ENCODE assay signal across 9 cellular contexts in the genomic region with DNA sequence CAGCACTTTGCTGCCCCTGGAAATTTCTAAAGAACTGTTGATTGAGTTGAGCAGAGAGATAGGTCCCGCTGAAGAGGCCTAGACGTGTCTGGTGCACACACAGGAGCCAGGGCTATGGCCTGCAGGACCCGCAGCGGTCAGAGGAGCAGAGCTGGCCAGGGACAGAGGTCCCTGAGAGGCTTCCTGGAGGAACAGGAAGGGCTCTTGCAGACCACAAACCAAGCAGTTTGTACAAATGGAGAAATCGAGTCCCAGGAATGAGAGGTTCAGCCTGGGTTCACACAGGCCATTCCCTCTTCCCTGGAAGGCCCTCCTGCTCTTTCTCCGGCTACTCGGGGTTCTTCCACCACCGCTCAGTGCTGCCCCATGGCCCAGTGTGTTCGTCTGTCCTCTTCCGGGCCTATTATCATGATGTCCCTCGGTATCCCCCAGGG. TPM values are rescaled to one million over a fixed set of nuclear protein-coding genes. Genes with fewer than 3 reads are reported as not detected.
DNase-seq lines count a peak whose midpoint lies in the region; ATAC-seq and TF ChIP-seq lines count a peak whose summit lies in the region.
"Had no signal": no experiment of that assay in that cellular context is flagged by ENCODE, and none has a peak within 500 bp of the region (broad histone marks: within the 10 kb centered on the region; RNA-seq: fewer than 3 reads in every experiment).

No MANE protein-coding gene starts in this region.

- peaks cover 8% of the 10 kb centered on the region for H3K27me3 Mint-ChIP-seq in activated naive CD4-positive, alpha-beta T cell treated with anti-CD3 and anti-CD28 coated beads, Interleukin-2, amount 50 U/mL, for 24 hours
- H3K27me3 Mint-ChIP-seq in brain = peaks cover 12% of the 10 kb centered on the region

- no peaks in the 10 kb centered on the region for H3K27me3 ChIP-seq in mucosa of rectum (ENCODE audit: control insufficient read depth in 2 of 2, insufficient read depth in 2 of 2, low read length in 2 of 2)
- no peaks in the 10 kb centered on the region for H3K27me3 ChIP-seq in transverse colon

- no peak overlapping the region for H3K27ac Mint-ChIP-seq in activated naive CD4-positive, alpha-beta T cell treated with anti-CD3 and anti-CD28 coated beads, Interleukin-2, amount 50 U/mL, for 24 hours
- peak overlapping the region in 4 of 5 experiments; percentile 91 to 96 (median 96) for H3K27ac Mint-ChIP-seq in brain

- TF ChIP-seq EP300 in transverse colon (IDR thresholded peaks at IDR 0.05; ENCODE audit: low read depth) = no peak

- ATAC-seq in HG02870 (IDR thresholded peaks at IDR 0.05; ENCODE audit: unreplicated experiment) = no peak

- no peak for TF ChIP-seq POLR2A in transverse colon (IDR thresholded peaks at IDR 0.05)

- H3K9me3 ChIP-seq in mucosa of rectum (ENCODE audit: control insufficient read depth in 2 of 2, low read length in 2 of 2) (no peaks in the 10 kb centered on the region), transverse colon (no peaks in the 10 kb centered on the region)

- TF ChIP-seq CTCF in brain (conservative IDR thresholded peaks at IDR 0.05) (no peak), transverse colon (IDR thresholded peaks at IDR 0.05) (no peak)

- H3K36me3 ChIP-seq in mucosa of rectum (ENCODE audit: control insufficient read depth in 2 of 2, insufficient read depth in 2 of 2, low read length in 2 of 2) (no peaks in the 10 kb centered on the region), transverse colon (no peaks in the 10 kb centered on the region)

- intact Hi-C loops in transverse colon (cut with DNase I; ENCODE audit: low total_unique reads) = no loop called here

- no peaks in the 10 kb centered on the region for H3K36me3 Mint-ChIP-seq in activated naive CD4-positive, alpha-beta T cell treated with anti-CD3 and anti-CD28 coated beads, Interleukin-2, amount 50 U/mL, for 24 hours
- no peaks in the 10 kb centered on the region for H3K36me3 Mint-ChIP-seq in brain

- H3K9ac ChIP-seq in mucosa of rectum (ENCODE audit: low read depth in 1 of 2, low read length in 2 of 2) = peak overlapping the region; percentile 32 to 73

- no peak for DNase-seq in activated naive CD4-positive, alpha-beta T cell treated with Interleukin-2 at 50 U/mL for 16 hours
- DNase-seq in transverse colon (no peak), NCI-H226 (no peak), KBM-7 (no peak)
- DNase-seq: OCI-M1 had no signal

- peaks cover 12 to 21% of the 10 kb centered on the region in 2 donors for H3K4me1 ChIP-seq in mucosa of rectum (ENCODE audit: control insufficient read depth in 2 of 2, insufficient read depth in 2 of 2, low read length in 2 of 2)
- H3K4me1 ChIP-seq in transverse colon = peaks cover 14 to 28% (median 18%) of the 10 kb centered on the region in 4 donors

- in situ Hi-C loops in transverse colon (cut with MboI; ENCODE audit: low pct_ligation_motif_present in 1 of 4, low pct_unique_long_range_greater_than_20kb in 1 of 4, low sequenced_read_pairs in 3 of 4) = no loop called here
- in situ Hi-C loops in KBM-7 (cut with MboI; ENCODE audit: low pct_unique_long_range_greater_than_20kb, low sequenced_read_pairs) = no loop called here

- no peaks in the 10 kb centered on the region for H3K9me3 Mint-ChIP-seq in activated naive CD4-positive, alpha-beta T cell treated with anti-CD3 and anti-CD28 coated beads, Interleukin-2, amount 50 U/mL, for 24 hours
- no peaks in the 10 kb centered on the region for H3K9me3 Mint-ChIP-seq in brain

- peaks cover 4% of the 10 kb centered on the region for H3K4me1 Mint-ChIP-seq in activated naive CD4-positive, alpha-beta T cell treated with anti-CD3 and anti-CD28 coated beads, Interleukin-2, amount 50 U/mL, for 24 hours
- peaks cover 46% of the 10 kb centered on the region for H3K4me1 Mint-ChIP-seq in brain

- whole genome bisulfite sequencing in transverse colon (ENCODE audit: low coverage in 1 of 2), 2 donors = 89 to 98% methylated on average over 11 of the region's 11 CpGs

- peak overlapping the region; percentile 77 to 83 for H3K27ac ChIP-seq in mucosa of rectum (ENCODE audit: low read depth in 2 of 2, low read length in 2 of 2)
- peak overlapping the region; percentile 88 to 90 (median 90) for H3K27ac ChIP-seq in transverse colon

- peak overlapping the region; percentile 90 for H3K4me3 Mint-ChIP-seq in activated naive CD4-positive, alpha-beta T cell treated with anti-CD3 and anti-CD28 coated beads, Interleukin-2, amount 50 U/mL, for 24 hours
- H3K4me3 Mint-ChIP-seq in brain = peak overlapping the region; percentile 89 to 96 (median 90)

- peak overlapping the region; percentile 66 to 84 for H3K4me3 ChIP-seq in mucosa of rectum (ENCODE audit: low read length in 2 of 2)
- peak overlapping the region in 1 of 4 donors; percentile 86 for H3K4me3 ChIP-seq in transverse colon

RNA-seq across cellular contexts. Expression of gene BIN1, which starts 1.2 kb away (rescaled TPM):
- 145 TPM for polyA plus RNA-seq in brain (ENCODE audit: insufficient read depth, low read depth, low replicate concordance)
- 10 to 100 TPM; 33.3 to 39.7 (median 38.4) TPM for total RNA-seq in transverse colon
